ENCODE assay signal across 20 cellular contexts in genomic region chr12:27696864-27697564, GRCh38. TPM values are rescaled to one million over a fixed set of nuclear protein-coding genes. Genes with fewer than 3 reads are reported as not detected.
DNase-seq lines count a peak whose midpoint lies in the region; ATAC-seq and TF ChIP-seq lines count a peak whose summit lies in the region.
"Had no signal": no experiment of that assay in that cellular context is flagged by ENCODE, and none has a peak within 500 bp of the region (broad histone marks: within the 10 kb centered on the region; RNA-seq: fewer than 3 reads in every experiment).

No MANE protein-coding gene starts in this region.

- intact Hi-C loops in mucosa of descending colon (cut with DNase I, micrococcal nuclease) (no loop called here), stomach (cut with DNase I; ENCODE audit: low total_unique reads) (no loop called here), aorta (cut with DNase I) (no loop called here)

- TF ChIP-seq CTCF in fibroblast of villous mesenchyme (IDR thresholded peaks at IDR 0.05; ENCODE audit: insufficient read depth, low read depth, low read length) (no peak), mucosa of descending colon (IDR thresholded peaks at IDR 0.05) (no peak), stomach (IDR thresholded peaks at IDR 0.05) (no peak)

- no peak for TF ChIP-seq EP300 in stomach (IDR thresholded peaks at IDR 0.05)

- H3K36me3 ChIP-seq in mucosa of descending colon (ENCODE audit: low read depth), result no peaks in the 10 kb centered on the region
- H3K36me3 ChIP-seq in stomach, result peaks cover 9 to 49% (median 35%) of the 10 kb centered on the region in 4 donors
- H3K36me3 ChIP-seq in aorta (ENCODE audit: control insufficient read depth in 1 of 2, insufficient read depth in 2 of 2, low read length in 1 of 2), result peaks cover 6 to 10% of the 10 kb centered on the region in 2 donors

- DNase-seq in SK-N-DZ (ENCODE audit: low spot score) (peak; percentile 99), fibroblast of villous mesenchyme (ENCODE audit: low read depth) (peak; percentile 28), mucosa of descending colon (no peak), stomach (no peak), aorta (no peak)
- DNase-seq: Calu3; CD8-positive, alpha-beta T cell; H9; MM.1S; NCI-H1092; NCI-H146; NCI-H2081 treated with DMSO at 0.1 percent for 48 hours; NCI-H748 treated with DMSO at 0.1 percent for 48 hours; Right ventricle myocardium superior had no signal

- H3K4me1 ChIP-seq in mucosa of descending colon (ENCODE audit: low read depth) (no peaks in the 10 kb centered on the region), stomach (peaks cover 0 to 15% (median 0%) of the 10 kb centered on the region in 4 donors), aorta (ENCODE audit: control insufficient read depth in 1 of 2, insufficient read depth in 2 of 2, low read length in 2 of 2) (no peaks in the 10 kb centered on the region)
- H3K4me1 ChIP-seq: A549, BLaER1 had no signal

- 27 to 58% (median 43%) methylated on average over 3 of the region's 3 CpGs for WGBS in stomach, 5 donors
- 88 to 92% methylated on average over 3 of the region's 3 CpGs for WGBS in aorta, 2 donors

- no peak for TF ChIP-seq POLR2A in stomach (IDR thresholded peaks at IDR 0.05)

- H3K27me3 ChIP-seq in stomach (no peaks in the 10 kb centered on the region), aorta (ENCODE audit: control insufficient read depth in 1 of 2, insufficient read depth in 2 of 2, low read length in 1 of 2) (no peaks in the 10 kb centered on the region)
- H3K27me3 ChIP-seq: BLaER1 had no signal

- no peaks in the 10 kb centered on the region for H3K9me3 ChIP-seq in mucosa of descending colon
- H3K9me3 ChIP-seq in stomach, result no peaks in the 10 kb centered on the region
- H3K9me3 ChIP-seq in aorta (ENCODE audit: control insufficient read depth, low read length), result no peaks in the 10 kb centered on the region
- H3K9me3 ChIP-seq: A549, BLaER1 had no signal

- H3K4me3 ChIP-seq in fibroblast of villous mesenchyme (ENCODE audit: low read depth, low read length), result no peak overlapping the region
- H3K4me3 ChIP-seq in mucosa of descending colon, result no peak overlapping the region
- peak overlapping the region in 3 of 4 donors; percentile 15 to 27 (median 22) for H3K4me3 ChIP-seq in stomach
- H3K4me3 ChIP-seq in aorta (ENCODE audit: low read length in 2 of 2), result no peak overlapping the region
- H3K4me3 ChIP-seq: A549, BLaER1, GM12878 had no signal

- H3K27ac ChIP-seq in stomach (peak overlapping the region; percentile 65 to 80 (median 71)), aorta (ENCODE audit: low read depth in 1 of 2, low read length in 2 of 2) (no peak overlapping the region)
- H3K27ac ChIP-seq: A549, BLaER1 had no signal

- peak; percentile 33 for ATAC-seq in mucosa of descending colon
- no peak for ATAC-seq in HG02852 (IDR thresholded peaks at IDR 0.05; ENCODE audit: unreplicated experiment)
- ATAC-seq in aorta (ENCODE audit: low FRiP score), result no peak
- no peak for ATAC-seq in GM18511 (IDR thresholded peaks at IDR 0.05; ENCODE audit: unreplicated experiment)
- ATAC-seq: A549; CD8-positive, alpha-beta T cell; GM12878 had no signal

RNA-seq across cellular contexts. Expression of gene REP15, which starts 0.8 kb away (rescaled TPM):
- polyA plus RNA-seq in SK-N-DZ (2014; cell fraction: cytosol; rRNA removed), result not detected in 2 replicates
- 0.30 TPM in 1 of 2 replicates, not detected in the other for polyA plus RNA-seq in SK-N-DZ (2014; cell fraction: nucleus; rRNA removed)
- total RNA-seq in fibroblast of villous mesenchyme (0.86 and 1.3 TPM in 2 replicates), mucosa of descending colon (10 to 100 TPM; 14.3 to 51.4 (median 51.1) TPM), stomach (10 to 100 TPM in 3 of 5 donors, 1 to 10 TPM in 2; 4.1 to 38.2 (median 11.2) TPM), aorta (1 to 10 TPM; 4.3 to 6.6 TPM)
- polyA plus RNA-seq in stomach (100 to 1,000 TPM in 1 of 3 donors, 1 to 10 TPM in 2; 3.0 to 115 (median 9.8) TPM), aorta (10 to 100 TPM in 1 of 2 donors, under 1 TPM in 1; 0.87 to 14.9 TPM)
- total RNA-seq: CD8-positive, alpha-beta T cell; GM12878; OCI-LY7 had no signal
- polyA plus RNA-seq: GM12878 had no signal

RNA-seq across cellular contexts. Expression of gene MRPS35, which starts 13.6 kb away (rescaled TPM):
- polyA plus RNA-seq in SK-N-DZ (2014; cell fraction: cytosol; rRNA removed), result 128 and 131 TPM in 2 replicates
- polyA plus RNA-seq in SK-N-DZ (2014; cell fraction: nucleus; rRNA removed), result 61.6 and 78.8 TPM in 2 replicates
- 42.2 and 55.7 TPM in 2 replicates for total RNA-seq in fibroblast of villous mesenchyme
- total RNA-seq in mucosa of descending colon, result 10 to 100 TPM; 50.2 to 72.6 (median 67.3) TPM
- total RNA-seq in stomach, result 10 to 100 TPM in 3 of 5 donors, 1 to 10 TPM in 2; 9.8 to 71.6 (median 15.6) TPM
- polyA plus RNA-seq in stomach, result 10 to 100 TPM; 28.9 to 61.4 (median 42.8) TPM
- 10 to 100 TPM; 18.3 to 24.3 TPM for total RNA-seq in aorta
- 10 to 100 TPM; 19.4 to 35.8 TPM for polyA plus RNA-seq in aorta

Comparison
In these comparisons a context has a peak if more than half of its experiments do, and no peak if none do; other contexts are left out.
1. DNase-seq: peak in SK-N-DZ (single experiment) and fibroblast of villous mesenchyme (single experiment); none in mucosa of descending colon (0 of 3), stomach (single experiment) and aorta (0 of 2).
2. H3K4me3 ChIP-seq: peak in stomach (3 of 4); none in fibroblast of villous mesenchyme (single experiment), mucosa of descending colon (single experiment) and aorta (0 of 2).
3. H3K27ac ChIP-seq: peak in stomach (5 of 5); none in aorta (0 of 2).